In the genomic region with DNA sequence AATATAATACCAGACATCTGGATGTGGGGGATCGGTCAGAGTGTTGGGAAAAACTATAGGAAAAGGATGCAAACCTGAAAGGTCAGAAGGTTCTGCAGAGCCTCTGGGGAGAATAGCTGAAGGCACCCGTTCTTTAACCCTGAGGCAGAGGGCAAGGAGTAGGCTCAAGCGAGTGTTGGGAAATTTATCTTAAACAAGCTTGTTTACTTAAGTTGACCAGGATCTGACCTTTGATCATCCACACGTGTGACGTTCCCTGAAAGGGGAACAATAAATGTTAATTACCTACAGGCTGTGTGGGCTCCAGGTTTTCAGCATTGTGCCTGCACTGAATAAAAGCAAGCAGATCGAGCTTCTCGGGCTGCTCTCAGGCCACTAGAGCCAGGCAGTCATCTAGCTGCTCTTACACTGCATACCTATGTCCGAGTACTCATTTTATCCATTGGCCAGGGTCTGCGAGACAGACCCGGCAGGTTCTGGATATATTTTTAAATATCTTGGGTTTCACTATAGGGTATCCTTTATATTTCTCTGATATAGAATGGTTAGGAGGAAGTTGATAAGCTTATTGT, we compare ENCODE assay signal across 35 cellular contexts.
A peak's percentile ranks its signal among the peaks of the same experiment; 100 is the strongest.
DNase-seq lines count a peak whose midpoint lies in the region; ATAC-seq and TF ChIP-seq lines count a peak whose summit lies in the region.
"Had no signal": no experiment of that assay in that cellular context is flagged by ENCODE, and none has a peak within 500 bp of the region (broad histone marks: within the 10 kb centered on the region; RNA-seq: fewer than 3 reads in every experiment).

No MANE protein-coding gene starts in this region.

- H3K9me2 ChIP-seq in GM23338 (ENCODE audit: insufficient read depth) = no peaks in the 10 kb centered on the region; the same call in 1 of the 2 replicates

- H3K27ac Mint-ChIP-seq in GM23338 (no peak overlapping the region), nephron progenitor cell (peak overlapping the region; percentile 27)
- H3K27ac Mint-ChIP-seq: activated CD4-positive, alpha-beta memory T cell treated with anti-CD3 and anti-CD28 coated beads for 36 hours; activated naive CD4-positive, alpha-beta T cell treated with anti-CD3 and anti-CD28 coated beads for 36 hours; natural killer cell treated with Interleukin-12 subunit alpha and Interleukin-12 subunit beta and Interleukin-15 and Interleukin-18, amount 100 ng/mL, for 72 hours; T-helper 17 cell had no signal

- H3K4me1 ChIP-seq in GM23338 (ENCODE audit: insufficient read depth) = no peaks in the 10 kb centered on the region
- H3K4me1 ChIP-seq in adipocyte (ENCODE audit: control insufficient read depth, insufficient read depth, low read length) = no peaks in the 10 kb centered on the region
- H3K4me1 ChIP-seq in transverse colon = peaks cover 0 to 12% (median 2%) of the 10 kb centered on the region in 4 donors
- no peaks in the 10 kb centered on the region for H3K4me1 ChIP-seq in foreskin keratinocyte
- H3K4me1 ChIP-seq: adrenal gland; BLaER1 treated with 17β-estradiol and CSF1 and Interleukin-3, amounts not matched to agents 10 nM and 100 nM; esophagus muscularis mucosa; heart right ventricle; spleen; thyroid gland had no signal

- H3K4me3 Mint-ChIP-seq in GM23338 = no peak overlapping the region
- H3K4me3 Mint-ChIP-seq in nephron progenitor cell = no peak overlapping the region
- H3K4me3 Mint-ChIP-seq: activated CD4-positive, alpha-beta memory T cell treated with anti-CD3 and anti-CD28 coated beads for 36 hours; activated naive CD4-positive, alpha-beta T cell treated with anti-CD3 and anti-CD28 coated beads for 36 hours; natural killer cell treated with Interleukin-12 subunit alpha and Interleukin-12 subunit beta and Interleukin-15 and Interleukin-18, amount 100 ng/mL, for 72 hours; T-helper 17 cell had no signal

- no peak for TF ChIP-seq CTCF in GM23338 (conservative IDR thresholded peaks at IDR 0.05; ENCODE audit: low read depth in 2 of 2)
- TF ChIP-seq CTCF in nephron progenitor cell (IDR thresholded peaks at IDR 0.05) = no peak
- no peak for TF ChIP-seq CTCF in transverse colon (IDR thresholded peaks at IDR 0.05)
- TF ChIP-seq CTCF in foreskin keratinocyte (conservative IDR thresholded peaks at IDR 0.05) = no peak

- no peak overlapping the region for H3K4me2 ChIP-seq in GM23338
- H3K4me2 ChIP-seq: BLaER1 treated with 17β-estradiol and CSF1 and Interleukin-3, amounts not matched to agents 10 nM and 100 nM had no signal

- H3K27me3 Mint-ChIP-seq in GM23338 (ENCODE audit: insufficient read depth, low read depth, poor library complexity) (no peaks in the 10 kb centered on the region), nephron progenitor cell (ENCODE audit: low read depth, poor library complexity) (peaks cover 2% of the 10 kb centered on the region)
- H3K27me3 Mint-ChIP-seq: activated CD4-positive, alpha-beta memory T cell treated with anti-CD3 and anti-CD28 coated beads for 36 hours; natural killer cell treated with Interleukin-12 subunit alpha and Interleukin-12 subunit beta and Interleukin-15 and Interleukin-18, amount 100 ng/mL, for 72 hours; T-helper 17 cell had no signal

- no peak for TF ChIP-seq POLR2A in transverse colon (IDR thresholded peaks at IDR 0.05)

- no peak for TF ChIP-seq EP300 in transverse colon (IDR thresholded peaks at IDR 0.05; ENCODE audit: low read depth)

- H3K27ac ChIP-seq in GM23338 (ENCODE audit: low read depth) = no peak overlapping the region; the same call in 1 of the 2 replicates
- H3K27ac ChIP-seq in transverse colon = peak overlapping the region in 2 of 4 donors; percentile 31 to 43
- no peak overlapping the region for H3K27ac ChIP-seq in foreskin keratinocyte
- H3K27ac ChIP-seq: adrenal gland; BLaER1 treated with 17β-estradiol and CSF1 and Interleukin-3, amounts not matched to agents 10 nM and 100 nM; body of pancreas; esophagus muscularis mucosa; heart right ventricle; spleen; stomach; thyroid gland had no signal

- DNase-seq in GM23338 (ENCODE audit: low spot score) (no peak), adipocyte (ENCODE audit: low read depth) (peak; percentile 10), nephron progenitor cell (peak; percentile 34), transverse colon (peak; percentile 21), foreskin keratinocyte (no peak)
- DNase-seq in stimulated activated CD4-positive, alpha-beta T cell treated with anti-CD3 and anti-CD28 coated beads, Interleukin-4, amount 100 ng/mL, for 1 hour = no peak
- DNase-seq in stimulated activated naive CD8-positive, alpha-beta T cell treated with anti-CD3 and anti-CD28 coated beads, Interleukin-15, Interleukin-2, amounts not matched to agents 100 U/mL and 50 U/mL, for 24 hours = no peak
- DNase-seq: activated CD4-positive, alpha-beta memory T cell treated with anti-CD3 and anti-CD28 coated beads for 36 hours; activated CD4-positive, CD25-positive, alpha-beta regulatory T cell treated with anti-CD3 and anti-CD28 coated beads, Interleukin-2, amount 50 U/mL, for 72 hours; activated naive CD4-positive, alpha-beta T cell treated with anti-CD3 and anti-CD28 coated beads for 36 hours; adrenal gland; cerebellar nuclear complex; COR-L47; DMS79; foreskin fibroblast; GF-D8; HCEC 1CT; heart right ventricle; IMR-90; kidney; NCI-H1694; NK-92 treated with Interleukin-12 subunit alpha and Interleukin-12 subunit beta, amount 100 ng/mL, for 24 hours; Right ventricle myocardium superior; spleen; stimulated activated CD4-positive, alpha-beta T cell treated with anti-CD3 and anti-CD28 coated beads, Interleukin-2, amount 100 ng/mL, for 24 hours; stimulated activated CD8-positive, alpha-beta memory T cell treated with anti-CD3 and anti-CD28 coated beads, Interleukin-4, amount 100 ng/mL, for 48 hours; stomach; T-helper 17 cell; thyroid gland had no signal

- H3K4me3 ChIP-seq in GM23338 (no peak overlapping the region), adipocyte (ENCODE audit: low read length) (no peak overlapping the region), transverse colon (no peak overlapping the region)
- H3K4me3 ChIP-seq: adrenal gland; BLaER1 treated with 17β-estradiol and CSF1 and Interleukin-3, amounts not matched to agents 10 nM and 100 nM; body of pancreas; esophagus muscularis mucosa; heart right ventricle; lung; spleen; stomach; thyroid gland had no signal

- intact Hi-C loops in transverse colon (cut with DNase I; ENCODE audit: low total_unique reads) = no loop called here

- no peaks in the 10 kb centered on the region for H4K20me1 ChIP-seq in GM23338 (replicated peaks; ENCODE audit: insufficient read depth)
- H4K20me1 ChIP-seq: BLaER1 treated with 17β-estradiol and CSF1 and Interleukin-3, amounts not matched to agents 10 nM and 100 nM had no signal

- WGBS in transverse colon (ENCODE audit: low coverage in 1 of 2), 2 donors = 31 to 40% methylated on average over 8 to 10 of the region's 10 CpGs

- no peak for ATAC-seq in GM23338
- ATAC-seq in stimulated activated naive CD8-positive, alpha-beta T cell treated with anti-CD3 and anti-CD28 coated beads, Interleukin-15, Interleukin-2, amounts not matched to agents 100 U/mL and 50 U/mL, for 24 hours = no peak
- no peak for ATAC-seq in foreskin keratinocyte
- ATAC-seq: body of pancreas; heart right ventricle; natural killer cell treated with Interleukin-12 subunit alpha and Interleukin-12 subunit beta and Interleukin-15 and Interleukin-18, amount 100 ng/mL, for 72 hours; SK-N-SH treated with all-trans-retinoic acid at 6 μM for 48 hours; T-helper 17 cell had no signal

- no peaks in the 10 kb centered on the region for H3K79me2 ChIP-seq in GM23338 (replicated peaks; ENCODE audit: insufficient read depth)

- peak overlapping the region; percentile 72; the same call in 1 of the 2 replicates for H2AFZ ChIP-seq in GM23338

- H3K4me1 Mint-ChIP-seq in GM23338 (no peaks in the 10 kb centered on the region), nephron progenitor cell (peaks cover 10% of the 10 kb centered on the region)
- H3K4me1 Mint-ChIP-seq: T-helper 17 cell had no signal

- no peaks in the 10 kb centered on the region for H3K36me3 ChIP-seq in GM23338 (ENCODE audit: insufficient read depth)
- H3K36me3 ChIP-seq in adipocyte (ENCODE audit: control insufficient read depth, insufficient read depth, low read length, severe bottlenecking) = no peaks in the 10 kb centered on the region
- no peaks in the 10 kb centered on the region for H3K36me3 ChIP-seq in transverse colon
- H3K36me3 ChIP-seq: adrenal gland; BLaER1 treated with 17β-estradiol and CSF1 and Interleukin-3, amounts not matched to agents 10 nM and 100 nM; esophagus muscularis mucosa; heart right ventricle; spleen; stomach; thyroid gland had no signal

- H3K9me3 Mint-ChIP-seq in GM23338 (peaks cover 23% of the 10 kb centered on the region), nephron progenitor cell (peaks cover 41% of the 10 kb centered on the region)

- in situ Hi-C loops in transverse colon (cut with MboI; ENCODE audit: low pct_ligation_motif_present in 1 of 4, low pct_unique_long_range_greater_than_20kb in 1 of 4, low sequenced_read_pairs in 3 of 4) = loop anchor here in 1 of 4 donors (25.0 kb wide), 1 partner anchor 773 kb away; no protein-coding TSS in a partner anchor

- H3K27me3 ChIP-seq in GM23338 (ENCODE audit: insufficient read depth) (no peaks in the 10 kb centered on the region), adipocyte (replicated peaks; ENCODE audit: control insufficient read depth, insufficient read depth, low read length) (no peaks in the 10 kb centered on the region), transverse colon (no peaks in the 10 kb centered on the region), foreskin keratinocyte (no peaks in the 10 kb centered on the region)
- H3K27me3 ChIP-seq: adrenal gland; BLaER1 treated with 17β-estradiol and CSF1 and Interleukin-3, amounts not matched to agents 10 nM and 100 nM; body of pancreas; esophagus muscularis mucosa; heart right ventricle; spleen; stomach; thyroid gland had no signal

- peaks cover 7% of the 10 kb centered on the region for H3K9me3 ChIP-seq in adipocyte (ENCODE audit: control insufficient read depth, low read length)
- H3K9me3 ChIP-seq in transverse colon = peaks cover 6 to 8% of the 10 kb centered on the region in 2 donors
- H3K9me3 ChIP-seq: adrenal gland, body of pancreas, thyroid gland had no signal

- H3K36me3 Mint-ChIP-seq in GM23338 (ENCODE audit: low read depth) (peaks cover 26% of the 10 kb centered on the region), nephron progenitor cell (ENCODE audit: low read depth) (peaks cover 28% of the 10 kb centered on the region)
- H3K36me3 Mint-ChIP-seq: activated CD4-positive, alpha-beta memory T cell treated with anti-CD3 and anti-CD28 coated beads for 36 hours; natural killer cell treated with Interleukin-12 subunit alpha and Interleukin-12 subunit beta and Interleukin-15 and Interleukin-18, amount 100 ng/mL, for 72 hours had no signal

- H3F3A ChIP-seq in GM23338 (replicated peaks; ENCODE audit: low read depth) = no peaks in the 10 kb centered on the region

- no peak overlapping the region for H3K9ac ChIP-seq in adipocyte (ENCODE audit: low read length)
- H3K9ac ChIP-seq: BLaER1 treated with 17β-estradiol and CSF1 and Interleukin-3, amounts not matched to agents 10 nM and 100 nM had no signal

TF ChIP-seq in GM23338, 12 proteins besides CTCF, POLR2A, EP300 and RAD21 (continues in another document):
- no peak for TF ChIP-seq ZNF331 (CRISPR knock-in tag; IDR thresholded peaks at IDR 0.05; ENCODE audit: low read depth)
- TF ChIP-seq JUNB (IDR thresholded peaks at IDR 0.05; ENCODE audit: unreplicated experiment) = no peak
- no peak for TF ChIP-seq NANOG (IDR thresholded peaks at IDR 0.05; ENCODE audit: borderline replicate concordance)
- TF ChIP-seq STAT1 (IDR thresholded peaks at IDR 0.05; ENCODE audit: unreplicated experiment) = no peak

Comparison
In these comparisons a context has a peak if more than half of its experiments do, and no peak if none do; other contexts are left out.
1. DNase-seq: peak in adipocyte (single experiment), nephron progenitor cell (single experiment) and transverse colon (single experiment); none in GM23338 (single experiment), stimulated activated CD4-positive, alpha-beta T cell treated with anti-CD3 and anti-CD28 coated beads, Interleukin-4, amount 100 ng/mL, for 1 hour (single experiment), stimulated activated naive CD8-positive, alpha-beta T cell treated with anti-CD3 and anti-CD28 coated beads, Interleukin-15, Interleukin-2, amounts not matched to agents 100 U/mL and 50 U/mL, for 24 hours (single experiment) and foreskin keratinocyte (0 of 2).